ENCODE assay signal across 10 cellular contexts in the genomic region with DNA sequence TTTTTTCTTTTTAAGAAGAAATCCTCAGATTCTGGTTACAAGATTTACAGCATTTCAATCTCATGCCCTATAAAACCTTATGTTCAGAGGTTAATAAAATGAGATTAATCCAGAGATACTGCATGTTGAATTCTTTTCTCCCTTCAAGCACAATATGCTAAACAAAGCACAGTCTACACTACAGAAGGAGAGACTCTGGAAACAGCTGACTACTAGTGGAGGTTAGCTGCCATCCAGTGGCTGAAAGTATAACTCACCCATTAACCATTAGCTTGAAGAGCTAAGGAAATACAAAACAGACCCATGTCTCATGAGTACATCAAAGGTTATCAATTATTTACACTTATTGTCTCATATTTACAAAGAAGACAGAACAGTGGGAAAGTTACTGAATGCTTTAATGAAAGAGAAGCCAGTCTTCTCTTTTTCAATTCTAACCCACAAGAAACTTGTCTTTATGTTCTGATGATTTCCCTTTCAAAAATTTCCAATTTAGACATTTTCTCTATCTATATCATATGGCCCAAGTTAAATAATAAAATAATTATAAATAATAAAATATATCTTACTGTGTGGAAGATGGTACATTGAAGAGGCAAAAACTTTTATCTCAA. TPM values are rescaled to one million over a fixed set of nuclear protein-coding genes. Genes with fewer than 3 reads are reported as not detected.
DNase-seq lines count a peak whose midpoint lies in the region; ATAC-seq and FAIRE-seq lines count a peak whose summit lies in the region.
"Had no signal": no experiment of that assay in that cellular context is flagged by ENCODE, and none has a peak within 500 bp of the region (broad histone marks: within the 10 kb centered on the region; RNA-seq: fewer than 3 reads in every experiment).

No MANE protein-coding gene starts in this region.

- no peaks in the 10 kb centered on the region for H3K4me1 ChIP-seq in small intestine (ENCODE audit: control insufficient read depth in 2 of 2, insufficient read depth in 1 of 2, low read depth in 1 of 2, low read length in 1 of 2)
- peaks cover 0 to 2% of the 10 kb centered on the region in 2 donors for H3K4me1 ChIP-seq in aorta (ENCODE audit: control insufficient read depth in 1 of 2, insufficient read depth in 2 of 2, low read length in 2 of 2)

- H3K27ac ChIP-seq in small intestine (ENCODE audit: low read depth in 1 of 2, low read length in 1 of 2) (no peak overlapping the region), aorta (ENCODE audit: low read depth in 1 of 2, low read length in 2 of 2) (no peak overlapping the region)

- H3K27me3 ChIP-seq in small intestine (ENCODE audit: control insufficient read depth in 2 of 2, insufficient read depth in 2 of 2, low read length in 2 of 2) (no peaks in the 10 kb centered on the region), aorta (ENCODE audit: control insufficient read depth in 1 of 2, insufficient read depth in 2 of 2, low read length in 1 of 2) (no peaks in the 10 kb centered on the region)

- DNase-seq in Ammon's horn (ENCODE audit: low spot score), result peak; percentile 82
- DNase-seq in NCI-H146 (lab: John Stamatoyannopoulos, UW), result peak; percentile 17
- DNase-seq in SW480 (ENCODE audit: low spot score), result peak; percentile 82
- DNase-seq in glomerular endothelial cell (ENCODE audit: extremely low read depth, low read depth, low spot score), result peak; percentile 39
- peak; percentile 39 for DNase-seq in small intestine
- DNase-seq in aorta, result no peak
- DNase-seq: naive B cell had no signal

- ATAC-seq in GM18520 (IDR thresholded peaks at IDR 0.05; ENCODE audit: unreplicated experiment) (peak; percentile 93), HG02973 (IDR thresholded peaks at IDR 0.05; ENCODE audit: unreplicated experiment) (peak; percentile 94), aorta (ENCODE audit: low FRiP score) (no peak)

- no peak overlapping the region for H3K4me3 ChIP-seq in small intestine (ENCODE audit: low read depth in 1 of 2, low read length in 2 of 2)
- H3K4me3 ChIP-seq in aorta (ENCODE audit: low read length in 2 of 2), result no peak overlapping the region

- no peak for FAIRE-seq in small intestine (lab: Jason Lieb, UNC)

- no peaks in the 10 kb centered on the region for H3K36me3 ChIP-seq in small intestine (ENCODE audit: control insufficient read depth in 2 of 2, insufficient read depth in 2 of 2, low read length in 2 of 2)
- H3K36me3 ChIP-seq in aorta (ENCODE audit: control insufficient read depth in 1 of 2, insufficient read depth in 2 of 2, low read length in 1 of 2), result no peaks in the 10 kb centered on the region

- H3K9me3 ChIP-seq in small intestine (ENCODE audit: control insufficient read depth, low read depth), result no peaks in the 10 kb centered on the region
- no peaks in the 10 kb centered on the region for H3K9me3 ChIP-seq in aorta (ENCODE audit: control insufficient read depth, low read length)

- intact Hi-C loops in aorta (cut with DNase I), result no loop called here

RNA-seq across cellular contexts. Expression of gene DNAH5, which starts 12.7 kb away (rescaled TPM):
- 2.0 and 6.6 TPM in 2 replicates for total RNA-seq in glomerular endothelial cell
- polyA plus RNA-seq in small intestine, result under 1 TPM in 1 of 3 donors, not detected in 2; 0.01 TPM
- under 1 TPM; 0.36 to 0.57 TPM for total RNA-seq in aorta
- under 1 TPM in 1 of 2 donors, not detected in 1; 0.03 TPM for polyA plus RNA-seq in aorta
- polyA plus RNA-seq: IgD-negative memory B cell had no signal

Comparison
In these comparisons a context has a peak if more than half of its experiments do, and no peak if none do; other contexts are left out.
1. DNase-seq: peak in Ammon's horn (single experiment), NCI-H146 (single experiment), SW480 (single experiment), glomerular endothelial cell (single experiment) and small intestine (single experiment); none in aorta (0 of 2).